26 cellular contexts compared by ENCODE assay signal in the genomic region with DNA sequence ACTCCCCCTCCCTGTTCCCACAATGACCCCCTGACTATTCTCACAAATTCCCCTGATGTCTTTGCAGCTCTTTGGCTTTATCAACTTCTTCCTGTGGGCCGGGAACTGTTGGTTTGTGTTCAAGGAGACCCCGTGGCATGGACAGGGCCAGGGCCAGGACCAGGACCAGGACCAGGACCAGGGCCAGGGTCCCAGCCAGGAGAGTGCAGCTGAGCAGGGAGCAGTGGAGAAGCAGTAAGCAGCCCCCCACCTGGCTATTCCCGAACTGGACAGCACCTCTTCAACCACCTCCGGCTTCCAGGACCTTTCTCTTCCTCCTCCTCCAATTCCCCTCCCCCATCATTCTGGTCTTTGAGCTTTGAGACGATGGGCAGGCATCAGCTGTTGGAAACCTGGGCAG. TPM values are rescaled to one million over a fixed set of nuclear protein-coding genes. Genes with fewer than 3 reads are reported as not detected.
"Had no signal": no experiment of that assay in that cellular context is flagged by ENCODE, and none has a peak within 500 bp of the region (broad histone marks: within the 10 kb centered on the region; RNA-seq: fewer than 3 reads in every experiment).

No MANE protein-coding gene starts in this region.

- H2AFZ ChIP-seq: hepatocyte had no signal

- H3K27me3 ChIP-seq: esophagus muscularis mucosa, gastroesophageal sphincter, right atrium auricular region, tibial nerve, upper lobe of left lung had no signal

- H3K4me2 ChIP-seq: hepatocyte had no signal

- H3K9me3 Mint-ChIP-seq: naive thymus-derived CD4-positive, alpha-beta T cell; nephron; stimulated activated effector memory CD8-positive, alpha-beta T cell treated with anti-CD3 and anti-CD28 coated beads, Interleukin-12 subunit alpha, Interleukin-12 subunit beta, amount 100 ng/mL, for 72 hours had no signal

- H3K4me3 Mint-ChIP-seq: naive thymus-derived CD4-positive, alpha-beta T cell; nephron; stimulated activated effector memory CD8-positive, alpha-beta T cell treated with anti-CD3 and anti-CD28 coated beads, Interleukin-12 subunit alpha, Interleukin-12 subunit beta, amount 100 ng/mL, for 72 hours had no signal

- H3K27ac ChIP-seq: esophagus muscularis mucosa, foreskin keratinocyte, gastroesophageal sphincter, heart left ventricle, hepatocyte, left lung, prostate gland, right atrium auricular region, thoracic aorta, tibial nerve, upper lobe of left lung, uterus had no signal

- ATAC-seq: gastroesophageal sphincter; heart left ventricle; left cardiac atrium; naive thymus-derived CD4-positive, alpha-beta T cell; sciatic nerve; stimulated activated effector memory CD8-positive, alpha-beta T cell treated with anti-CD3 and anti-CD28 coated beads, Interleukin-12 subunit alpha, Interleukin-12 subunit beta, amount 100 ng/mL, for 72 hours had no signal

- H3K9me3 ChIP-seq: esophagus muscularis mucosa, gastroesophageal sphincter, heart left ventricle, left lung, prostate gland, right atrium auricular region, thoracic aorta, tibial nerve, upper lobe of left lung, uterus had no signal

- H3K27ac Mint-ChIP-seq: nephron; stimulated activated effector memory CD8-positive, alpha-beta T cell treated with anti-CD3 and anti-CD28 coated beads, Interleukin-12 subunit alpha, Interleukin-12 subunit beta, amount 100 ng/mL, for 72 hours had no signal

- DNase-seq: effector CD8-positive, alpha-beta T cell; left cardiac atrium; left lung; mesenchymal stem cell; midbrain; nucleus accumbens; stimulated activated CD4-positive, alpha-beta T cell treated with anti-CD3 and anti-CD28 coated beads, Interleukin-2, amount 100 ng/mL, for 24 hours; stimulated activated CD4-positive, alpha-beta T cell treated with anti-CD3 and anti-CD28 coated beads, Interleukin-4, amount 100 ng/mL, for 24 hours; stimulated activated naive CD4-positive, alpha-beta T cell treated with Interleukin-2 at 50 U/mL for 16 hours; substantia nigra; uterus had no signal

- H3K4me3 ChIP-seq: esophagus muscularis mucosa, gastroesophageal sphincter, heart left ventricle, hepatocyte, left lung, prostate gland, right atrium auricular region, thoracic aorta, tibial nerve, upper lobe of left lung, uterus had no signal

- H3K36me3 ChIP-seq: left lung, prostate gland, right atrium auricular region, tibial nerve, upper lobe of left lung, uterus had no signal

RNA-seq across cellular contexts. Expression of a gene that starts 13.0 kb away (rescaled TPM):
- total RNA-seq: endothelial cell of umbilical vein; foreskin keratinocyte; naive thymus-derived CD4-positive, alpha-beta T cell had no signal
